In genomic region chr17:66627985-66628384, GRCh38 we compare ENCODE assay signal across 16 cellular contexts.
DNase-seq lines count a peak whose midpoint lies in the region; ATAC-seq and TF ChIP-seq lines count a peak whose summit lies in the region.
"Had no signal": no experiment of that assay in that cellular context is flagged by ENCODE, and none has a peak within 500 bp of the region (broad histone marks: within the 10 kb centered on the region; RNA-seq: fewer than 3 reads in every experiment).

No MANE protein-coding gene starts in this region.

- no peak overlapping the region for H3K23ac ChIP-seq in mesenchymal stem cell (ENCODE audit: low read length in 2 of 2)

- peak; percentile 65 for DNase-seq in AG10803 (ENCODE audit: low read depth)
- peak; percentile 58 for DNase-seq in fibroblast of gingiva (ENCODE audit: low read depth)
- DNase-seq in mesenchymal stem cell, result no peak
- no peak for DNase-seq in natural killer cell
- DNase-seq: Kasumi-1, NCI-H1930, NCI-H2171 treated with DMSO at 0.1 percent for 48 hours, NCI-H82 had no signal

- H4K91ac ChIP-seq in mesenchymal stem cell (ENCODE audit: low read length), result no peak overlapping the region

- peaks cover 22% of the 10 kb centered on the region for H3K79me1 ChIP-seq in mesenchymal stem cell (replicated peaks; ENCODE audit: low read length, poor library complexity, severe bottlenecking)

- no peak overlapping the region for H4K8ac ChIP-seq in mesenchymal stem cell (ENCODE audit: low read length)

- intact Hi-C loops in natural killer cell (cut with micrococcal nuclease), result no loop called here

- H3K4me2 ChIP-seq in mesenchymal stem cell (ENCODE audit: low read length, poor library complexity, severe bottlenecking), result no peak overlapping the region

- no peaks in the 10 kb centered on the region for H3K36me3 ChIP-seq in mesenchymal stem cell (ENCODE audit: control insufficient read depth in 1 of 2, insufficient read depth in 2 of 2, low read depth in 1 of 2, low read length in 2 of 2)
- H3K36me3 ChIP-seq: HAP-1 had no signal

- H2BK12ac ChIP-seq in mesenchymal stem cell (ENCODE audit: low read length in 2 of 2), result no peak overlapping the region

- peak overlapping the region; percentile 26 for H3K9ac ChIP-seq in mesenchymal stem cell (ENCODE audit: low read length)

- H3K4me3 ChIP-seq in AG10803 (ENCODE audit: low read length), result no peak overlapping the region
- H3K4me3 ChIP-seq in mesenchymal stem cell (ENCODE audit: insufficient read depth in 1 of 2, low read depth in 1 of 2, low read length in 2 of 2), result no peak overlapping the region
- H3K4me3 ChIP-seq: HAP-1 had no signal

- H2BK15ac ChIP-seq in mesenchymal stem cell (ENCODE audit: low read depth, poor library complexity, severe bottlenecking), result no peak overlapping the region

- no peak overlapping the region for H3K14ac ChIP-seq in mesenchymal stem cell (ENCODE audit: low read length in 2 of 2)

- no peaks in the 10 kb centered on the region for H3K36me3 Mint-ChIP-seq in natural killer cell

- TF ChIP-seq CTCF in AG10803 (conservative IDR thresholded peaks at IDR 0.05; ENCODE audit: low read length) (no peak), natural killer cell (IDR thresholded peaks at IDR 0.05) (no peak)

- H3K4me1 ChIP-seq in mesenchymal stem cell (ENCODE audit: control insufficient read depth, insufficient read depth, low read depth, low read length), result no peaks in the 10 kb centered on the region
- H3K4me1 ChIP-seq: HAP-1 had no signal

- no peak overlapping the region for H2BK5ac ChIP-seq in mesenchymal stem cell (ENCODE audit: low read depth, low read length, poor library complexity, severe bottlenecking)

- no peaks in the 10 kb centered on the region for H3K27me3 Mint-ChIP-seq in natural killer cell (ENCODE audit: low read depth in 2 of 2)

- no peak overlapping the region for H2AFZ ChIP-seq in mesenchymal stem cell (ENCODE audit: low read depth, low read length)

- no peak overlapping the region for H2BK120ac ChIP-seq in mesenchymal stem cell (ENCODE audit: low read depth, low read length)

- no peak overlapping the region for H3K27ac ChIP-seq in mesenchymal stem cell (ENCODE audit: low read length, poor library complexity, severe bottlenecking)
- H3K27ac ChIP-seq: C4-2B had no signal

- no peak overlapping the region for H3K4ac ChIP-seq in mesenchymal stem cell (ENCODE audit: low read depth in 1 of 2, low read length in 2 of 2)

- no peak overlapping the region for H3K18ac ChIP-seq in mesenchymal stem cell (ENCODE audit: low read depth in 1 of 2, low read length in 2 of 2)

- ATAC-seq in SK-N-SH treated with all-trans-retinoic acid at 6 μM for 48 hours (peak; percentile 88), GM21447 (IDR thresholded peaks at IDR 0.05; ENCODE audit: unreplicated experiment) (no peak), HG03097 (IDR thresholded peaks at IDR 0.05; ENCODE audit: low FRiP score, unreplicated experiment) (no peak), natural killer cell (no peak), GM19455 (IDR thresholded peaks at IDR 0.05; ENCODE audit: unreplicated experiment) (no peak)
- ATAC-seq: Panc1, Right ventricle myocardium inferior had no signal

- no peak overlapping the region for H2AK5ac ChIP-seq in mesenchymal stem cell (ENCODE audit: low read length, severe bottlenecking)

- H3K27ac Mint-ChIP-seq in natural killer cell, result no peak overlapping the region

- no peak overlapping the region for H3K4me3 Mint-ChIP-seq in natural killer cell

- peaks cover 5 to 8% of the 10 kb centered on the region in 2 donors for H3K4me1 Mint-ChIP-seq in natural killer cell

- 83% methylated on average over 4 of the region's 4 CpGs for WGBS in mesenchymal stem cell

- H3K9me3 ChIP-seq in mesenchymal stem cell (ENCODE audit: control insufficient read depth, low read length), result no peaks in the 10 kb centered on the region
- H3K9me3 ChIP-seq: HAP-1 had no signal

- H3K27me3 ChIP-seq in mesenchymal stem cell (ENCODE audit: control insufficient read depth in 1 of 2, insufficient read depth in 1 of 2, low read length in 2 of 2), result no peaks in the 10 kb centered on the region

- H3K9me3 Mint-ChIP-seq in natural killer cell, result no peaks in the 10 kb centered on the region

TF ChIP-seq in SK-N-SH treated with all-trans-retinoic acid at 6 μM for 48 hours, 23 proteins besides CTCF, POLR2A, EP300 and RAD21:
- TF ChIP-seq, protein P1, sequence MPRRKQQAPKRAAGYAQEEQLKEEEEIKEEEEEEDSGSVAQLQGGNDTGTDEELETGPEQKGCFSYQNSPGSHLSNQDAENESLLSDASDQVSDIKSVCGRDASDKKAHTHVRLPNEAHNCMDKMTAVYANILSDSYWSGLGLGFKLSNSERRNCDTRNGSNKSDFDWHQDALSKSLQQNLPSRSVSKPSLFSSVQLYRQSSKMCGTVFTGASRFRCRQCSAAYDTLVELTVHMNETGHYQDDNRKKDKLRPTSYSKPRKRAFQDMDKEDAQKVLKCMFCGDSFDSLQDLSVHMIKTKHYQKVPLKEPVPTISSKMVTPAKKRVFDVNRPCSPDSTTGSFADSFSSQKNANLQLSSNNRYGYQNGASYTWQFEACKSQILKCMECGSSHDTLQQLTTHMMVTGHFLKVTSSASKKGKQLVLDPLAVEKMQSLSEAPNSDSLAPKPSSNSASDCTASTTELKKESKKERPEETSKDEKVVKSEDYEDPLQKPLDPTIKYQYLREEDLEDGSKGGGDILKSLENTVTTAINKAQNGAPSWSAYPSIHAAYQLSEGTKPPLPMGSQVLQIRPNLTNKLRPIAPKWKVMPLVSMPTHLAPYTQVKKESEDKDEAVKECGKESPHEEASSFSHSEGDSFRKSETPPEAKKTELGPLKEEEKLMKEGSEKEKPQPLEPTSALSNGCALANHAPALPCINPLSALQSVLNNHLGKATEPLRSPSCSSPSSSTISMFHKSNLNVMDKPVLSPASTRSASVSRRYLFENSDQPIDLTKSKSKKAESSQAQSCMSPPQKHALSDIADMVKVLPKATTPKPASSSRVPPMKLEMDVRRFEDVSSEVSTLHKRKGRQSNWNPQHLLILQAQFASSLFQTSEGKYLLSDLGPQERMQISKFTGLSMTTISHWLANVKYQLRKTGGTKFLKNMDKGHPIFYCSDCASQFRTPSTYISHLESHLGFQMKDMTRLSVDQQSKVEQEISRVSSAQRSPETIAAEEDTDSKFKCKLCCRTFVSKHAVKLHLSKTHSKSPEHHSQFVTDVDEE (CRISPR knock-in tag; IDR thresholded peaks at IDR 0.05), result peak; percentile 71; the same call in 1 of the 2 replicates
- TF ChIP-seq ZNF565 (CRISPR knock-in tag; conservative IDR thresholded peaks at IDR 0.05; ENCODE audit: low read depth), result no peak
- TF ChIP-seq ARNTL (CRISPR knock-in tag; IDR thresholded peaks at IDR 0.05; ENCODE audit: borderline replicate concordance, low read depth), result no peak
- TF ChIP-seq, protein P2, sequence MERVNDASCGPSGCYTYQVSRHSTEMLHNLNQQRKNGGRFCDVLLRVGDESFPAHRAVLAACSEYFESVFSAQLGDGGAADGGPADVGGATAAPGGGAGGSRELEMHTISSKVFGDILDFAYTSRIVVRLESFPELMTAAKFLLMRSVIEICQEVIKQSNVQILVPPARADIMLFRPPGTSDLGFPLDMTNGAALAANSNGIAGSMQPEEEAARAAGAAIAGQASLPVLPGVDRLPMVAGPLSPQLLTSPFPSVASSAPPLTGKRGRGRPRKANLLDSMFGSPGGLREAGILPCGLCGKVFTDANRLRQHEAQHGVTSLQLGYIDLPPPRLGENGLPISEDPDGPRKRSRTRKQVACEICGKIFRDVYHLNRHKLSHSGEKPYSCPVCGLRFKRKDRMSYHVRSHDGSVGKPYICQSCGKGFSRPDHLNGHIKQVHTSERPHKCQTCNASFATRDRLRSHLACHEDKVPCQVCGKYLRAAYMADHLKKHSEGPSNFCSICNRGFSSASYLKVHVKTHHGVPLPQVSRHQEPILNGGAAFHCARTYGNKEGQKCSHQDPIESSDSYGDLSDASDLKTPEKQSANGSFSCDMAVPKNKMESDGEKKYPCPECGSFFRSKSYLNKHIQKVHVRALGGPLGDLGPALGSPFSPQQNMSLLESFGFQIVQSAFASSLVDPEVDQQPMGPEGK (CRISPR knock-in tag; IDR thresholded peaks at IDR 0.05; ENCODE audit: borderline replicate concordance), result peak; percentile 49; the same call in 1 of the 2 replicates
- peak; percentile 68; the same call in 1 of the 2 replicates for TF ChIP-seq TOX (CRISPR knock-in tag; IDR thresholded peaks at IDR 0.05; ENCODE audit: borderline replicate concordance)
- TF ChIP-seq ISL1 (CRISPR knock-in tag; IDR thresholded peaks at IDR 0.05), result peak; percentile 81
- TF ChIP-seq TCF4 (CRISPR knock-in tag; IDR thresholded peaks at IDR 0.05; ENCODE audit: borderline replicate concordance), result peak; percentile 80
TF ChIP-seq in SK-N-SH treated with all-trans-retinoic acid at 6 μM for 48 hours: peak in this region for 5.

Comparison
In these comparisons a context has a peak if more than half of its experiments do, and no peak if none do; other contexts are left out.
1. DNase-seq: peak in AG10803 (single experiment) and fibroblast of gingiva (single experiment); none in mesenchymal stem cell (single experiment) and natural killer cell (single experiment).